19 cellular contexts compared by ENCODE assay signal in the genomic region with DNA sequence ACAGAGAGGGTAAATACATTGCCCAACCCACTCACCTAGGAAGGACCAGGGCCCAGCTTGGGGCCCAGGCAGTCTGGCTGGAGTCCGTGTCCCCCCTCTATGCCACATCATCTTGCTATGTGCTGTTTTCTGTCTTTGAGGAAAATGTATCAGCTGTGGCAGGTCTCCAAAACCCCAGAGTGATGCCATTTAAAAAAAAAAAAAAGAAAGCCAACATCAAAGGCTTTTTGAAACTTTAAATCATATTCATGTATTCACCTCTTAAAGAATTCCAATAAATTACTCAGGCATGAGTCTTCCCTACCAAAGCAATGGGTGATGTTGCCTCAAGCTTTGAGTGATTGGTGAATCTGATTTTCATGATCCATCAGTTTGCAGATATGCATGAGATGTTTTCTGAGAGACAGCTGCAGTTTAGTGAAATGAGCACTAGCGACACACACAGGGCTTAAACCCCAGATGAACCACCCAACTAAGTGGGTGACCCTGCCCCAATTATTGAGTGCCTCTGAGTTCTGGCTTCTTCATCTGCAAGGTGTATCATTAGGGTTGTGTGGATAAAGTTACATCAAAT. TPM values are rescaled to one million over a fixed set of nuclear protein-coding genes. Genes with fewer than 3 reads are reported as not detected.
DNase-seq lines count a peak whose midpoint lies in the region; ATAC-seq, FAIRE-seq and TF ChIP-seq lines count a peak whose summit lies in the region.
"Had no signal": no experiment of that assay in that cellular context is flagged by ENCODE, and none has a peak within 500 bp of the region (broad histone marks: within the 10 kb centered on the region; RNA-seq: fewer than 3 reads in every experiment).

No MANE protein-coding gene starts in this region.

- H3K9ac ChIP-seq in IMR-90 (ENCODE audit: low read depth, low read length) (no peak overlapping the region), adipocyte (ENCODE audit: low read length) (no peak overlapping the region)

- H4K8ac ChIP-seq in IMR-90 (ENCODE audit: low read depth in 2 of 2, low read length in 2 of 2): no peak overlapping the region

- H3K4ac ChIP-seq in IMR-90 (ENCODE audit: low read depth, low read length): no peak overlapping the region

- H4K91ac ChIP-seq in IMR-90 (ENCODE audit: insufficient read depth, low read depth, low read length): no peak overlapping the region

- peak overlapping the region; percentile 54; the same call in 1 of the 2 replicates for H2AK5ac ChIP-seq in IMR-90 (ENCODE audit: low read depth, low read length)

- TF ChIP-seq CTCF in AG09309 (IDR thresholded peaks at IDR 0.05; ENCODE audit: control insufficient read depth, insufficient read depth, low read depth, low read length, missing control alignments) (no peak), IMR-90 (conservative IDR thresholded peaks at IDR 0.05; ENCODE audit: low read depth, low read length) (no peak), esophagus squamous epithelium (IDR thresholded peaks at IDR 0.05) (no peak)

- no peaks in the 10 kb centered on the region for H3K79me1 ChIP-seq in IMR-90 (ENCODE audit: low read depth in 1 of 2, low read length in 2 of 2)

- H3K56ac ChIP-seq in IMR-90 (ENCODE audit: extremely low read depth, insufficient read depth, low read length): no peak overlapping the region

- no CpG with 5 or more reads among the region's 2 CpGs for WGBS in IMR-90 (ENCODE audit: extremely low coverage in 2 of 2, insufficient read length in 1 of 2), 2 experiments
- 64 to 94% methylated on average over 2 of the region's 2 CpGs for WGBS in esophagus squamous epithelium, 2 donors

- dilution Hi-C loops in IMR-90 (cut with HindIII; ENCODE audit: low sequenced_read_pairs, unreplicated experiment): no loop called here

- H3K27ac ChIP-seq in IMR-90 (ENCODE audit: insufficient read depth, low read length): no peak overlapping the region
- no peak overlapping the region for H3K27ac ChIP-seq in esophagus squamous epithelium
- H3K27ac ChIP-seq: cardiac muscle cell, neutrophil, sigmoid colon, tibial nerve had no signal

- H3K9me1 ChIP-seq in IMR-90 (ENCODE audit: insufficient read depth, low read length): peaks cover 26% of the 10 kb centered on the region

- peak overlapping the region; percentile 14 for H2AFZ ChIP-seq in IMR-90 (replicated peaks; ENCODE audit: low read length, poor library complexity)

- H3K4me2 ChIP-seq in IMR-90 (ENCODE audit: low read depth, low read length): no peak overlapping the region

- peak; percentile 60 for DNase-seq in AG09309 (ENCODE audit: low read depth)
- DNase-seq in IMR-90: peak; percentile 19
- peak; percentile 15 for DNase-seq in adipocyte (ENCODE audit: low read depth)
- peak; percentile 40 for DNase-seq in kidney glomerular epithelial cell (lab: John Stamatoyannopoulos, UW)
- no peak for DNase-seq in T-helper 9 cell
- no peak for DNase-seq in GM12892 (ENCODE audit: insufficient read length)
- no peak for DNase-seq in esophagus squamous epithelium (lab: John Stamatoyannopoulos, UW)
- DNase-seq in OCI-M1 (lab: John Stamatoyannopoulos, UW): no peak
- DNase-seq: activated B cell treated with CpG ODN at 0.5 μM for 24 hours; AML-193; GOT3; NCI-H1436; sigmoid colon; stimulated activated CD4-positive, alpha-beta T cell treated with anti-CD3 and anti-CD28 coated beads, Interleukin-4, amount 100 ng/mL, for 4 hours had no signal

- POLR2A ChIA-PET in IMR-90 (lab: Charles Lee; ENCODE audit: unreplicated experiment): no interaction called here

- H3K4me1 ChIP-seq in IMR-90 (ENCODE audit: control insufficient read depth, insufficient read depth, low read length) (peaks cover 9% of the 10 kb centered on the region), adipocyte (ENCODE audit: control insufficient read depth, insufficient read depth, low read length) (peaks cover 16% of the 10 kb centered on the region), esophagus squamous epithelium (peaks cover 9 to 15% (median 12%) of the 10 kb centered on the region in 3 donors)

- H3K36me3 ChIP-seq in IMR-90 (ENCODE audit: control insufficient read depth, insufficient read depth, low read length): no peaks in the 10 kb centered on the region
- H3K36me3 ChIP-seq in adipocyte (ENCODE audit: control insufficient read depth, insufficient read depth, low read length, severe bottlenecking): no peaks in the 10 kb centered on the region
- no peaks in the 10 kb centered on the region for H3K36me3 ChIP-seq in esophagus squamous epithelium
- H3K36me3 ChIP-seq: cardiac muscle cell, neutrophil, sigmoid colon, tibial nerve had no signal

- no peak overlapping the region for H3K18ac ChIP-seq in IMR-90 (ENCODE audit: low read depth, low read length)

- H3K23ac ChIP-seq in IMR-90 (ENCODE audit: low read depth, low read length): no peak overlapping the region

- no peak overlapping the region for H2BK15ac ChIP-seq in IMR-90 (ENCODE audit: low read depth, low read length)

- TF ChIP-seq POLR2A in IMR-90 (IDR thresholded peaks at IDR 0.05; ENCODE audit: low read depth, low read length) (no peak), GM12892 (IDR thresholded peaks at IDR 0.05; ENCODE audit: low read depth, low read length) (no peak), esophagus squamous epithelium (IDR thresholded peaks at IDR 0.05) (no peak)

- peaks cover 5% of the 10 kb centered on the region; the same call in 1 of the 2 replicates for H4K20me1 ChIP-seq in IMR-90 (ENCODE audit: insufficient read depth, low read length)

- BruUV-seq in IMR-90 (replicated peaks; lab: Mats Ljungman, UMichigan): no TSS peak

- no peak for ATAC-seq in IMR-90 (ENCODE audit: low read depth)
- ATAC-seq: K562 had no signal

- no peak for TF ChIP-seq RAD21 in IMR-90 (IDR thresholded peaks at IDR 0.05; ENCODE audit: low read length)

- H3K27me3 ChIP-seq in IMR-90 (ENCODE audit: control insufficient read depth, insufficient read depth, low read length) (no peaks in the 10 kb centered on the region), adipocyte (replicated peaks; ENCODE audit: control insufficient read depth, insufficient read depth, low read length) (no peaks in the 10 kb centered on the region), esophagus squamous epithelium (no peaks in the 10 kb centered on the region)
- H3K27me3 ChIP-seq: sigmoid colon, tibial nerve had no signal

- FAIRE-seq in GM12892 (lab: Jason Lieb, UNC): no peak
- FAIRE-seq: K562 had no signal

- peak overlapping the region; percentile 39 for H2BK120ac ChIP-seq in IMR-90 (ENCODE audit: low read depth, low read length)

- H2AK9ac ChIP-seq in IMR-90 (replicated peaks; ENCODE audit: low read depth, low read length, poor library complexity): no peak overlapping the region

- CTCF ChIA-PET in IMR-90 (lab: Yijun Ruan, JAX): interaction anchor here (1.1 kb wide), 1 partner anchor 129 kb away, joined by 3 read pairs; no protein-coding TSS in a partner anchor

- H3K9me3 ChIP-seq in IMR-90 (ENCODE audit: control insufficient read depth, insufficient read depth, low read length) (no peaks in the 10 kb centered on the region), adipocyte (ENCODE audit: control insufficient read depth, low read length) (no peaks in the 10 kb centered on the region), esophagus squamous epithelium (no peaks in the 10 kb centered on the region)
- H3K9me3 ChIP-seq: neutrophil, sigmoid colon, tibial nerve had no signal

- no peak overlapping the region for H4K5ac ChIP-seq in IMR-90 (ENCODE audit: low read depth, low read length)

- H3K14ac ChIP-seq in IMR-90 (replicated peaks; ENCODE audit: low read depth, low read length): 0 out of 2 replicates have a peak overlapping the region, but pooled peaks have one; percentile 3

- H3K4me3 ChIP-seq in AG09309 (ENCODE audit: control insufficient read depth, low read depth, low read length) (no peak overlapping the region), IMR-90 (ENCODE audit: insufficient read depth, low read depth, low read length) (no peak overlapping the region), adipocyte (ENCODE audit: low read length) (no peak overlapping the region), esophagus squamous epithelium (no peak overlapping the region)
- H3K4me3 ChIP-seq: cardiac muscle cell, K562, lung, sigmoid colon, tibial nerve had no signal

- in situ Hi-C loops in IMR-90 (cut with MboI; ENCODE audit: low sequenced_read_pairs): no loop called here

- peak overlapping the region; percentile 49; the same call in 1 of the 2 replicates for H2BK20ac ChIP-seq in IMR-90 (ENCODE audit: low read depth, low read length)

- H2BK5ac ChIP-seq in IMR-90 (ENCODE audit: low read depth, low read length, poor library complexity, severe bottlenecking): no peak overlapping the region

- intact Hi-C loops in IMR-90 (cut with micrococcal nuclease): loop anchor here (10.0 kb wide), 1 partner anchor 590 kb away; no protein-coding TSS in a partner anchor
- intact Hi-C loops in esophagus squamous epithelium (cut with DNase I): no loop called here

TF ChIP-seq in IMR-90, 13 proteins besides CTCF, POLR2A, EP300 and RAD21 (continues in another document):
- TF ChIP-seq FOS (IDR thresholded peaks at IDR 0.05; ENCODE audit: low read depth, low read length): no peak
- no peak for TF ChIP-seq CHD1 (IDR thresholded peaks at IDR 0.05; ENCODE audit: low read depth, low read length)
- no peak for TF ChIP-seq RCOR1 (IDR thresholded peaks at IDR 0.05; ENCODE audit: insufficient replicate concordance, low read length)

RNA-seq across cellular contexts. Expression of gene KRT81, which starts 6.1 kb away (rescaled TPM):
- total RNA-seq in IMR-90 (2012; rRNA removed) (under 0.01 TPM in 2 replicates), esophagus squamous epithelium (not detected)
- polyA plus RNA-seq in IMR-90 (2012; rRNA removed): 0.05 and 0.29 TPM in 2 replicates
- 0.17 and 0.21 TPM in 2 replicates for polyA plus RNA-seq in IMR-90 (2012; cell fraction: cytosol; rRNA removed)
- 0.09 and 0.13 TPM in 2 replicates for polyA plus RNA-seq in IMR-90 (2012; cell fraction: nucleus; rRNA removed; ENCODE audit: low replicate concordance)
- polyA plus RNA-seq in GM12892 (2012; ENCODE audit: missing spikeins): not detected
- total RNA-seq: activated B cell treated with CpG ODN at 0.5 μM for 24 hours, cardiac muscle cell, tibial nerve had no signal
- polyA plus RNA-seq: cardiac muscle cell, K562 had no signal

RNA-seq across cellular contexts. Expression of gene KRT86, which starts 10.8 kb away (rescaled TPM):
- not detected in 2 replicates for total RNA-seq in IMR-90 (2012; rRNA removed)
- 0.06 TPM in 1 of 2 replicates, not detected in the other for polyA plus RNA-seq in IMR-90 (2012; rRNA removed)
- 0.01 TPM in 1 of 2 replicates, not detected in the other for polyA plus RNA-seq in IMR-90 (2012; cell fraction: cytosol; rRNA removed)
- 0.03 TPM in 1 of 2 replicates, not detected in the other for polyA plus RNA-seq in IMR-90 (2012; cell fraction: nucleus; rRNA removed; ENCODE audit: low replicate concordance)
- 0.51 TPM for polyA plus RNA-seq in GM12892 (2012; ENCODE audit: missing spikeins)
- total RNA-seq in esophagus squamous epithelium: not detected
- total RNA-seq: activated B cell treated with CpG ODN at 0.5 μM for 24 hours, cardiac muscle cell, K562, sigmoid colon, tibial nerve had no signal
- polyA plus RNA-seq: K562 had no signal

RNA-seq across cellular contexts. Expression of gene KRT83, which starts 35.9 kb away (rescaled TPM):
- total RNA-seq in IMR-90 (2012; rRNA removed) (not detected in 2 replicates), esophagus squamous epithelium (not detected)
- not detected in 2 replicates for polyA plus RNA-seq in IMR-90 (2012; rRNA removed)
- polyA plus RNA-seq in IMR-90 (2012; cell fraction: cytosol; rRNA removed): not detected in 2 replicates
- polyA plus RNA-seq in IMR-90 (2012; cell fraction: nucleus; rRNA removed; ENCODE audit: low replicate concordance): not detected in 2 replicates
- not detected for polyA plus RNA-seq in GM12892 (2012; ENCODE audit: missing spikeins)
- total RNA-seq: activated B cell treated with CpG ODN at 0.5 μM for 24 hours, cardiac muscle cell, K562, lung, sigmoid colon, tibial nerve had no signal
- polyA plus RNA-seq: cardiac muscle cell, K562, lung, sigmoid colon had no signal

RNA-seq across cellular contexts. Expression of gene KRT7, which starts 52.2 kb away (rescaled TPM):
- total RNA-seq in IMR-90 (2012; rRNA removed) (0.54 and 1.4 TPM in 2 replicates), esophagus squamous epithelium (100 to 1,000 TPM in 1 of 4 donors, 10 to 100 TPM in 3; 18.7 to 118 (median 64.4) TPM)
- polyA plus RNA-seq in IMR-90 (2012; rRNA removed): 1.4 and 1.7 TPM in 2 replicates
- 2.5 and 3.4 TPM in 2 replicates for polyA plus RNA-seq in IMR-90 (2012; cell fraction: cytosol; rRNA removed)
- polyA plus RNA-seq in IMR-90 (2012; cell fraction: nucleus; rRNA removed; ENCODE audit: low replicate concordance): 0.60 and 1.7 TPM in 2 replicates
- 10.7 TPM for polyA plus RNA-seq in GM12892 (2012; ENCODE audit: missing spikeins)
- polyA plus RNA-seq: K562 had no signal

Comparison
In these comparisons a context has a peak if more than half of its experiments do, and no peak if none do; other contexts are left out.
1. DNase-seq: peak in AG09309 (single experiment), IMR-90 (single experiment), adipocyte (single experiment) and kidney glomerular epithelial cell (single experiment); none in T-helper 9 cell (single experiment), GM12892 (single experiment), esophagus squamous epithelium (single experiment) and OCI-M1 (single experiment).